ENCODE assay signal across 8 cellular contexts in the genomic region with DNA sequence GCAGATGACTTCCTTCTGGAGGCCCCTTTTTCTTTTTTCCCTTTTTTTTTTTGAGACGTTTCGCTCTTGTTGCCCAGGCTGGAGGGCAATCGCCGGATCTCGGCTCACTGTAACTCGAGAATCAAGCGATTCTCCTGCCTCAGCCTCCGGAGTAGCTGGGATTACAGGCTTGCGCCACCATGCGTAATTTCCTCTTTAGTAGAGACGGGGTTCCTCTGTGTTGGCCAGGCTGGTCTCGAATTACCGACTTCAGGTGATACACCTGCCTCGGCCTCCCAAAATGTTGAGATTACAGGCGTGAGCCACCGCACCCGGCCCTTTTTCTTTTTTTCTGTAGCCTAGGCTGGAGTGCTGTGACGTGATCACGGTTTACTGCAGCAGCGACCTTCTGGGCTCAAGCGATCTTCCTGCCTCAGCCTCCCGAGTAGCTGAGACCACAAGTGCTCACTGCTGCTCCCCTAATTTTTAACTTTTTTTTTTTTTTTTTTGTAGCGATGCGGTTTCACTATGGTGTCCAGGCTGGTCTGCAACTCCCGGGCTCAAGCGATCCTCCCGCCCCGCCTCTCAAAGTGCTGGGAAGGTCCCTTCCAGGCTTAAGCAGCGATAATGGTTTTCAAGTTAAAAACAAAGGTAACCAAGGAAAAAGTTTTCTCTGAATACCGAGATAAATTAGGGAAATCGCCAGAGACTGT. TPM values are rescaled to one million over a fixed set of nuclear protein-coding genes. Genes with fewer than 3 reads are reported as not detected.
DNase-seq lines count a peak whose midpoint lies in the region; ATAC-seq and TF ChIP-seq lines count a peak whose summit lies in the region.

No MANE protein-coding gene starts in this region.

- WGBS in aorta, 2 donors, result 0 to 1% methylated on average over 31 of the region's 31 CpGs

- H3K9me3 Mint-ChIP-seq in activated T-helper 2 cell treated with anti-CD3 and anti-CD28 coated beads, Interferon-gamma antibody, Interleukin-2, Interleukin-4, amounts not matched to agents 10 μg/mL and 5 μg/mL and 100 μg/mL, durations not matched to agents 14 hours and 24 hours and 36 hours, result no peaks in the 10 kb centered on the region
- no peaks in the 10 kb centered on the region for H3K9me3 Mint-ChIP-seq in neural crest cell

- intact Hi-C loops in activated T-helper 2 cell treated with anti-CD3 and anti-CD28 coated beads, Interferon-gamma antibody, Interleukin-2, Interleukin-4, amounts not matched to agents 10 μg/mL and 5 μg/mL and 100 μg/mL, durations not matched to agents 14 hours and 24 hours and 36 hours (cut with micrococcal nuclease), result loop anchor here (2.0 to 10.0 kb wide), 4 partner anchors 14 to 200 kb away; partner anchors contain the start of genes DHX38, PHLPP2 and TXNL4B
- intact Hi-C loops in aorta (cut with DNase I), result loop anchor here in 1 of 2 donors (2.0 kb wide), 2 partner anchors 36 to 86 kb away; partner anchors contain the start of gene AP1G1

- H3K27ac ChIP-seq in 22Rv1, result peak overlapping the region; percentile 93
- H3K27ac ChIP-seq in foreskin keratinocyte, result peak overlapping the region; percentile 86
- H3K27ac ChIP-seq in aorta (ENCODE audit: low read depth in 1 of 2, low read length in 2 of 2), result peak overlapping the region; percentile 31 to 99

- no peaks in the 10 kb centered on the region for H3K9me3 ChIP-seq in aorta (ENCODE audit: control insufficient read depth, low read length)

- H3K4me1 ChIP-seq in foreskin keratinocyte, result no peaks in the 10 kb centered on the region
- H3K4me1 ChIP-seq in aorta (ENCODE audit: control insufficient read depth in 1 of 2, insufficient read depth in 2 of 2, low read length in 2 of 2), result peaks cover 0 to 2% of the 10 kb centered on the region in 2 donors

- no peaks in the 10 kb centered on the region for H3K36me3 ChIP-seq in aorta (ENCODE audit: control insufficient read depth in 1 of 2, insufficient read depth in 2 of 2, low read length in 1 of 2)

- ATAC-seq in HG03025 (IDR thresholded peaks at IDR 0.05; ENCODE audit: low FRiP score, unreplicated experiment), result peak; percentile 14
- ATAC-seq in foreskin keratinocyte, result peak; percentile 54
- peak; percentile 55 for ATAC-seq in aorta (ENCODE audit: low FRiP score)

- no peak for DNase-seq in GM12864 (ENCODE audit: low read depth)
- DNase-seq in NOMO-1 treated with DMSO at 0.1 percent for 48 hours (lab: John Stamatoyannopoulos, UW; ENCODE audit: unreplicated experiment), result peak; percentile 36
- DNase-seq in activated T-helper 2 cell treated with anti-CD3 and anti-CD28 coated beads, Interferon-gamma antibody, Interleukin-2, Interleukin-4, amounts not matched to agents 10 μg/mL and 5 μg/mL and 100 μg/mL, durations not matched to agents 14 hours and 24 hours and 36 hours (ENCODE audit: low spot score), result peak; percentile 27
- DNase-seq in foreskin keratinocyte, result peak; percentile 43 to 57
- DNase-seq in neural crest cell (ENCODE audit: low read depth, low spot score), result peak; percentile 23
- DNase-seq in aorta, result peak in 1 of 2 donors; percentile 59

- H3K36me3 Mint-ChIP-seq in activated T-helper 2 cell treated with anti-CD3 and anti-CD28 coated beads, Interferon-gamma antibody, Interleukin-2, Interleukin-4, amounts not matched to agents 10 μg/mL and 5 μg/mL and 100 μg/mL, durations not matched to agents 14 hours and 24 hours and 36 hours (ENCODE audit: low read depth), result peaks cover 13% of the 10 kb centered on the region
- H3K36me3 Mint-ChIP-seq in neural crest cell (ENCODE audit: low read depth), result no peaks in the 10 kb centered on the region

- H3K4me3 Mint-ChIP-seq in activated T-helper 2 cell treated with anti-CD3 and anti-CD28 coated beads, Interferon-gamma antibody, Interleukin-2, Interleukin-4, amounts not matched to agents 10 μg/mL and 5 μg/mL and 100 μg/mL, durations not matched to agents 14 hours and 24 hours and 36 hours (ENCODE audit: low read depth), result peak overlapping the region; percentile 95
- peak overlapping the region; percentile 99 for H3K4me3 Mint-ChIP-seq in neural crest cell

- H3K4me1 Mint-ChIP-seq in activated T-helper 2 cell treated with anti-CD3 and anti-CD28 coated beads, Interferon-gamma antibody, Interleukin-2, Interleukin-4, amounts not matched to agents 10 μg/mL and 5 μg/mL and 100 μg/mL, durations not matched to agents 14 hours and 24 hours and 36 hours (ENCODE audit: low read depth), result peaks cover 12% of the 10 kb centered on the region
- peaks cover 15% of the 10 kb centered on the region for H3K4me1 Mint-ChIP-seq in neural crest cell

- H3K27me3 Mint-ChIP-seq in activated T-helper 2 cell treated with anti-CD3 and anti-CD28 coated beads, Interferon-gamma antibody, Interleukin-2, Interleukin-4, amounts not matched to agents 10 μg/mL and 5 μg/mL and 100 μg/mL, durations not matched to agents 14 hours and 24 hours and 36 hours (ENCODE audit: low read depth), result no peaks in the 10 kb centered on the region
- H3K27me3 Mint-ChIP-seq in neural crest cell (ENCODE audit: low read depth), result no peaks in the 10 kb centered on the region

- H3K27ac Mint-ChIP-seq in activated T-helper 2 cell treated with anti-CD3 and anti-CD28 coated beads, Interferon-gamma antibody, Interleukin-2, Interleukin-4, amounts not matched to agents 10 μg/mL and 5 μg/mL and 100 μg/mL, durations not matched to agents 14 hours and 24 hours and 36 hours, result peak overlapping the region; percentile 98
- peak overlapping the region; percentile 96 for H3K27ac Mint-ChIP-seq in neural crest cell (ENCODE audit: unreplicated experiment)

- TF ChIP-seq CTCF in 22Rv1 (IDR thresholded peaks at IDR 0.05), result peak; percentile 42
- TF ChIP-seq CTCF in GM12864 (IDR thresholded peaks at IDR 0.05; ENCODE audit: low read depth, low read length, missing control alignments), result peak; percentile 18
- peak; percentile 53 for TF ChIP-seq CTCF in foreskin keratinocyte (conservative IDR thresholded peaks at IDR 0.05)
- no peak for TF ChIP-seq CTCF in neural crest cell (conservative IDR thresholded peaks at IDR 0.05)

- no peaks in the 10 kb centered on the region for H3K27me3 ChIP-seq in foreskin keratinocyte
- H3K27me3 ChIP-seq in aorta (ENCODE audit: control insufficient read depth in 1 of 2, insufficient read depth in 2 of 2, low read length in 1 of 2), result no peaks in the 10 kb centered on the region

- H3K4me3 ChIP-seq in GM12864 (ENCODE audit: low read depth, low read length) (peak overlapping the region; percentile 93), aorta (ENCODE audit: low read length in 2 of 2) (peak overlapping the region; percentile 41 to 87)

RNA-seq across cellular contexts. Expression of gene IST1, which starts 1.0 kb away (rescaled TPM):
- 158 and 167 TPM in 2 replicates for total RNA-seq in activated T-helper 2 cell treated with anti-CD3 and anti-CD28 coated beads, Interferon-gamma antibody, Interleukin-2, Interleukin-4, amounts not matched to agents 10 μg/mL and 5 μg/mL and 100 μg/mL, durations not matched to agents 14 hours and 24 hours and 36 hours
- total RNA-seq in foreskin keratinocyte, result 107 and 113 TPM in 2 replicates
- 69.3 and 75.2 TPM in 2 replicates for polyA plus RNA-seq in foreskin keratinocyte
- total RNA-seq in neural crest cell, result 216 and 242 TPM in 2 replicates
- total RNA-seq in aorta, result 100 to 1,000 TPM; 152 to 202 TPM
- polyA plus RNA-seq in aorta, result 100 to 1,000 TPM in 1 of 2 donors, 10 to 100 TPM in 1; 52.5 to 150 TPM

RNA-seq across cellular contexts. Expression of gene ZNF821, which starts 10.4 kb away (rescaled TPM):
- 7.9 and 9.2 TPM in 2 replicates for total RNA-seq in activated T-helper 2 cell treated with anti-CD3 and anti-CD28 coated beads, Interferon-gamma antibody, Interleukin-2, Interleukin-4, amounts not matched to agents 10 μg/mL and 5 μg/mL and 100 μg/mL, durations not matched to agents 14 hours and 24 hours and 36 hours
- total RNA-seq in foreskin keratinocyte, result 3.2 and 3.9 TPM in 2 replicates
- 3.6 TPM in 2 replicates for polyA plus RNA-seq in foreskin keratinocyte
- total RNA-seq in neural crest cell, result 28.8 and 30.2 TPM in 2 replicates
- total RNA-seq in aorta, result 1 to 10 TPM; 7.9 to 9.9 TPM
- 1 to 10 TPM; 5.4 to 9.2 TPM for polyA plus RNA-seq in aorta

RNA-seq across cellular contexts. Expression of gene ATXN1L, which starts 48.6 kb away (rescaled TPM):
- total RNA-seq in activated T-helper 2 cell treated with anti-CD3 and anti-CD28 coated beads, Interferon-gamma antibody, Interleukin-2, Interleukin-4, amounts not matched to agents 10 μg/mL and 5 μg/mL and 100 μg/mL, durations not matched to agents 14 hours and 24 hours and 36 hours, result 17.2 and 19.7 TPM in 2 replicates
- 16.7 and 17.7 TPM in 2 replicates for total RNA-seq in foreskin keratinocyte
- polyA plus RNA-seq in foreskin keratinocyte, result 3.7 and 4.6 TPM in 2 replicates
- 27.4 and 28.4 TPM in 2 replicates for total RNA-seq in neural crest cell
- total RNA-seq in aorta, result 10 to 100 TPM; 30.4 to 31.2 TPM
- polyA plus RNA-seq in aorta, result 10 to 100 TPM in 1 of 2 donors, 1 to 10 TPM in 1; 7.9 to 10.8 TPM
